ENCODE assay signal across 13 cellular contexts in genomic region chr9:107251756-107252322, GRCh38. TPM values are rescaled to one million over a fixed set of nuclear protein-coding genes. Genes with fewer than 3 reads are reported as not detected.
DNase-seq lines count a peak whose midpoint lies in the region; ATAC-seq and TF ChIP-seq lines count a peak whose summit lies in the region.
"Had no signal": no experiment of that assay in that cellular context is flagged by ENCODE, and none has a peak within 500 bp of the region (broad histone marks: within the 10 kb centered on the region; RNA-seq: fewer than 3 reads in every experiment).

No MANE protein-coding gene starts in this region.

- H3K9me3 ChIP-seq in left lung: no peaks in the 10 kb centered on the region

- H3K27ac ChIP-seq in left lung: no peak overlapping the region

- H3K4me1 Mint-ChIP-seq in brain: peaks cover 22% of the 10 kb centered on the region

- peaks cover 18% of the 10 kb centered on the region for H3K27me3 Mint-ChIP-seq in brain

- DNase-seq in A172 (ENCODE audit: low spot score): peak; percentile 53
- peak; percentile 93 for DNase-seq in HS-5 (ENCODE audit: low read depth)
- no peak for DNase-seq in left lung
- DNase-seq in SHP77 treated with DMSO at 0.1 percent for 48 hours (lab: John Stamatoyannopoulos, UW): no peak
- no peak for DNase-seq in activated gamma-delta T cell treated with Interleukin-2 at 50 U/mL for 16 hours
- DNase-seq in nucleus accumbens (lab: John Stamatoyannopoulos, UW): no peak
- DNase-seq: ACHN, amygdala, H9, hippocampal formation, KG1 had no signal

- H3K4me3 Mint-ChIP-seq in brain: peak overlapping the region in 2 of 5 experiments; percentile 2 to 10
- H3K4me3 Mint-ChIP-seq: H9 had no signal

- peaks cover 0 to 2% (median 0%) of the 10 kb centered on the region in 5 experiments for H3K9me3 Mint-ChIP-seq in brain
- H3K9me3 Mint-ChIP-seq: H9 had no signal

- intact Hi-C loops in left lung (cut with DNase I): no loop called here

- ATAC-seq in left lung (peak; percentile 17), GM19023 (IDR thresholded peaks at IDR 0.05; ENCODE audit: unreplicated experiment) (no peak)

- H3K4me1 ChIP-seq in left lung: no peaks in the 10 kb centered on the region

- no peak overlapping the region for H3K4me3 ChIP-seq in left lung

- H3K36me3 Mint-ChIP-seq in brain: no peaks in the 10 kb centered on the region

- no peaks in the 10 kb centered on the region for H3K36me3 ChIP-seq in left lung

- TF ChIP-seq CTCF in brain (conservative IDR thresholded peaks at IDR 0.05) (no peak), left lung (IDR thresholded peaks at IDR 0.05) (no peak)

- no peaks in the 10 kb centered on the region for H3K27me3 ChIP-seq in left lung

- peak overlapping the region in 3 of 5 experiments; percentile 23 to 78 (median 27) for H3K27ac Mint-ChIP-seq in brain
- H3K27ac Mint-ChIP-seq: H9 had no signal

RNA-seq across cellular contexts. Expression of gene RAD23B, which starts 31.2 kb away (rescaled TPM):
- 135 and 142 TPM in 2 replicates for total RNA-seq in A172 (2014; rRNA removed; shearing (Covaris generic))
- polyA plus RNA-seq in brain (ENCODE audit: insufficient read depth, low read depth, low replicate concordance): 130 TPM
- 100 to 1,000 TPM; 108 to 142 TPM for total RNA-seq in left lung

Comparison
In these comparisons a context has a peak if more than half of its experiments do, and no peak if none do; other contexts are left out.
1. DNase-seq: peak in A172 (single experiment) and HS-5 (single experiment); none in left lung (0 of 2), SHP77 treated with DMSO at 0.1 percent for 48 hours (single experiment), activated gamma-delta T cell treated with Interleukin-2 at 50 U/mL for 16 hours (single experiment) and nucleus accumbens (0 of 56).